ENCODE assay signal across 8 cellular contexts in genomic region chr10:91210435-91210834, GRCh38. TPM values are rescaled to one million over a fixed set of nuclear protein-coding genes. Genes with fewer than 3 reads are reported as not detected.
A peak's percentile ranks its signal among the peaks of the same experiment; 100 is the strongest.
DNase-seq lines count a peak whose midpoint lies in the region; ATAC-seq, FAIRE-seq and TF ChIP-seq lines count a peak whose summit lies in the region.

No MANE protein-coding gene starts in this region.

- peak; percentile 89 for FAIRE-seq in GM12891 (lab: Jason Lieb, UNC)

- no peak overlapping the region for H3K27ac ChIP-seq in tibial artery

- no peaks in the 10 kb centered on the region for H3K9me3 ChIP-seq in tibial artery

- peaks cover 0 to 62% (median 9%) of the 10 kb centered on the region in 4 donors for H3K4me1 ChIP-seq in tibial artery

- TF ChIP-seq CTCF in tibial artery (IDR thresholded peaks at IDR 0.05): no peak

- H3K36me3 ChIP-seq in tibial artery: no peaks in the 10 kb centered on the region

- H3K4me3 ChIP-seq in tibial artery: no peak overlapping the region

- no peak for TF ChIP-seq POLR2A in GM12891 (IDR thresholded peaks at IDR 0.05; ENCODE audit: low read depth, low read length)

- DNase-seq in GM12891 (ENCODE audit: insufficient read length, low spot score) (no peak), SW480 (ENCODE audit: low spot score) (peak; percentile 74), tibial artery (no peak), NCI-H2227 (lab: John Stamatoyannopoulos, UW; ENCODE audit: unreplicated experiment) (no peak), GM19240 (ENCODE audit: insufficient read length, low spot score) (no peak)
- DNase-seq in stimulated activated CD4-positive, alpha-beta T cell treated with anti-CD3 and anti-CD28 coated beads, Interleukin-2, amount 100 ng/mL, for 24 hours: no peak

- no peaks in the 10 kb centered on the region for H3K27me3 ChIP-seq in tibial artery

- ATAC-seq in GM21529 (IDR thresholded peaks at IDR 0.05; ENCODE audit: unreplicated experiment) (peak; percentile 80), HG03565 (IDR thresholded peaks at IDR 0.05; ENCODE audit: unreplicated experiment) (peak; percentile 50)

- intact Hi-C loops in tibial artery (cut with DNase I; ENCODE audit: low total_unique reads): no loop called here

TF ChIP-seq in GM12891, 5 proteins besides CTCF, POLR2A, EP300 and RAD21:
- TF ChIP-seq TAF1 (IDR thresholded peaks at IDR 0.05; ENCODE audit: low read depth, low read length) (no peak), POLR2AphosphoS5 (IDR thresholded peaks at IDR 0.05; ENCODE audit: low read depth, low read length) (no peak), PAX5 (IDR thresholded peaks at IDR 0.05; ENCODE audit: insufficient read depth, low read length, severe bottlenecking) (no peak), SPI1 (IDR thresholded peaks at IDR 0.05; ENCODE audit: low read depth, low read length) (no peak), POU2F2 (IDR thresholded peaks at IDR 0.05; ENCODE audit: low read depth, low read length) (no peak)

RNA-seq across cellular contexts. Expression of gene PCGF5, which starts 10.0 kb away (rescaled TPM):
- 36.7 TPM for polyA plus RNA-seq in GM12891 (2012; ENCODE audit: low read depth, missing spikeins)
